11 cellular contexts compared by ENCODE assay signal in genomic region chr11:65352783-65353182, GRCh38. TPM values are rescaled to one million over a fixed set of nuclear protein-coding genes. Genes with fewer than 3 reads are reported as not detected.
DNase-seq lines count a peak whose midpoint lies in the region; ATAC-seq, FAIRE-seq and TF ChIP-seq lines count a peak whose summit lies in the region.
"Had no signal": no experiment of that assay in that cellular context is flagged by ENCODE, and none has a peak within 500 bp of the region (broad histone marks: within the 10 kb centered on the region; RNA-seq: fewer than 3 reads in every experiment).

No MANE protein-coding gene starts in this region.

- H3K27me3 ChIP-seq in heart right ventricle: peaks cover 0 to 16% (median 0%) of the 10 kb centered on the region in 7 donors
- peaks cover 8% of the 10 kb centered on the region for H3K27me3 ChIP-seq in upper lobe of right lung
- H3K27me3 ChIP-seq: upper lobe of left lung had no signal

- H3K4me3 ChIP-seq in heart right ventricle (no peak overlapping the region), epithelial cell of esophagus (ENCODE audit: low read length) (no peak overlapping the region), upper lobe of right lung (no peak overlapping the region)
- H3K4me3 ChIP-seq: SJSA1, upper lobe of left lung had no signal

- H3K27ac ChIP-seq in heart right ventricle: no peak overlapping the region
- no peak overlapping the region for H3K27ac ChIP-seq in upper lobe of right lung
- H3K27ac ChIP-seq: SJSA1, upper lobe of left lung had no signal

- TF ChIP-seq CTCF in heart right ventricle (IDR thresholded peaks at IDR 0.05) (peak in 6 of 9 donors; percentile 10 to 37 (median 30)), epithelial cell of esophagus (IDR thresholded peaks at IDR 0.05; ENCODE audit: insufficient read depth, low read depth, low read length, missing control alignments) (peak; percentile 22), upper lobe of right lung (IDR thresholded peaks at IDR 0.05) (peak; percentile 31)

- H3K4me1 ChIP-seq in heart right ventricle (peaks cover 15 to 36% (median 23%) of the 10 kb centered on the region in 9 donors), upper lobe of right lung (peaks cover 17% of the 10 kb centered on the region)

- H3K9me3 ChIP-seq in heart right ventricle: no peaks in the 10 kb centered on the region
- no peaks in the 10 kb centered on the region for H3K9me3 ChIP-seq in upper lobe of right lung
- H3K9me3 ChIP-seq: SJSA1, upper lobe of left lung had no signal

- FAIRE-seq in RCC 7860 (lab: Jason Lieb, UNC): peak; percentile 21

- 80 to 81% methylated on average over 3 of the region's 3 CpGs for WGBS in heart right ventricle, 2 donors

- ATAC-seq in heart right ventricle: no peak
- no peak for ATAC-seq in upper lobe of right lung
- no peak for ATAC-seq in GM19397 (IDR thresholded peaks at IDR 0.05; ENCODE audit: unreplicated experiment)
- ATAC-seq in GM21717 (IDR thresholded peaks at IDR 0.05; ENCODE audit: unreplicated experiment): no peak

- H3K36me3 ChIP-seq in heart right ventricle (peaks cover 0 to 57% (median 47%) of the 10 kb centered on the region in 9 donors), upper lobe of right lung (peaks cover 52% of the 10 kb centered on the region)

- no peak for DNase-seq in heart right ventricle
- no peak for DNase-seq in cardiac septum (ENCODE audit: low spot score)
- no peak for DNase-seq in RCC 7860 (ENCODE audit: low spot score)
- DNase-seq in epithelial cell of esophagus (ENCODE audit: low read depth): no peak
- no peak for DNase-seq in upper lobe of right lung
- no peak for DNase-seq in NCI-H187 (lab: John Stamatoyannopoulos, UW)
- DNase-seq: activated naive CD8-positive, alpha-beta T cell treated with anti-CD3 and anti-CD28 coated beads, Interleukin-2, amount 10 ng/mL, durations not matched to agents 7 days and 5 days; upper lobe of left lung had no signal

- intact Hi-C loops in heart right ventricle (cut with DNase I): no loop called here
- intact Hi-C loops in cardiac septum (cut with DNase I): no loop called here
- intact Hi-C loops in upper lobe of right lung (cut with DNase I): no loop called here

RNA-seq across cellular contexts. Expression of gene TIGD3, which starts 1.8 kb away (rescaled TPM):
- total RNA-seq in heart right ventricle: under 1 TPM in 8 of 10 donors, not detected in 2; 0.11 to 0.87 (median 0.33) TPM
- under 1 TPM; 0.19 to 0.80 TPM for polyA plus RNA-seq in heart right ventricle
- not detected for total RNA-seq in cardiac septum
- total RNA-seq in upper lobe of right lung: 0.43 TPM
- total RNA-seq: SJSA1 had no signal

RNA-seq across cellular contexts. Expression of gene DPF2, which starts 19.1 kb away (rescaled TPM):
- 10 to 100 TPM; 37.4 to 63.4 (median 50.6) TPM for total RNA-seq in heart right ventricle
- 10 to 100 TPM; 24.9 to 32.6 TPM for polyA plus RNA-seq in heart right ventricle
- 46.2 TPM for total RNA-seq in cardiac septum
- 53.7 TPM for total RNA-seq in upper lobe of right lung

RNA-seq across cellular contexts. Expression of gene SLC25A45, which starts 29.7 kb away (rescaled TPM):
- total RNA-seq in heart right ventricle (10 to 100 TPM in 1 of 10 donors, 1 to 10 TPM in 9; 4.6 to 12.2 (median 8.3) TPM), cardiac septum (10.5 TPM), upper lobe of right lung (11.5 TPM)
- 10 to 100 TPM in 1 of 2 donors, 1 to 10 TPM in 1; 3.1 to 10.7 TPM for polyA plus RNA-seq in heart right ventricle

RNA-seq across cellular contexts. Expression of gene FRMD8, which starts 33.7 kb away (rescaled TPM):
- total RNA-seq in heart right ventricle (10 to 100 TPM in 6 of 10 donors, 1 to 10 TPM in 4; 6.0 to 16.9 (median 12.2) TPM), cardiac septum (14.4 TPM), upper lobe of right lung (37.1 TPM)
- 10 to 100 TPM in 1 of 2 donors, 1 to 10 TPM in 1; 9.9 to 12.9 TPM for polyA plus RNA-seq in heart right ventricle

RNA-seq across cellular contexts. Expression of gene CDC42EP2, which starts 38.1 kb away (rescaled TPM):
- total RNA-seq in heart right ventricle (10 to 100 TPM in 4 of 10 donors, 1 to 10 TPM in 6; 3.9 to 21.9 (median 9.0) TPM), cardiac septum (3.6 TPM), upper lobe of right lung (27.5 TPM)
- polyA plus RNA-seq in heart right ventricle: 10 to 100 TPM; 13.2 to 21.1 TPM
